ENCODE assay signal across 2 cellular contexts in genomic region chr4:173538148-173538902, GRCh38.
TF ChIP-seq lines count a peak whose summit lies in the region.

No MANE protein-coding gene starts in this region.

TF ChIP-seq in liver, 16 proteins besides CTCF, POLR2A, EP300 and RAD21 (continued from another document):
- TF ChIP-seq REST (IDR thresholded peaks at IDR 0.05) = no peak
- no peak for TF ChIP-seq TAF1 (conservative IDR thresholded peaks at IDR 0.05)
- no peak for TF ChIP-seq FOXA1 (IDR thresholded peaks at IDR 0.05)

TF ChIP-seq in HepG2, 621 proteins besides CTCF, POLR2A, EP300 and RAD21 (continued from another document):
- TF ChIP-seq FUBP1 (CRISPR knock-in tag; IDR thresholded peaks at IDR 0.05; ENCODE audit: borderline replicate concordance) (no peak), ZNF576 (CRISPR knock-in tag; IDR thresholded peaks at IDR 0.05) (no peak), ZUFSP (CRISPR knock-in tag; IDR thresholded peaks at IDR 0.05; ENCODE audit: borderline replicate concordance) (no peak), LRRFIP1 (CRISPR knock-in tag; conservative IDR thresholded peaks at IDR 0.05) (no peak), HMGXB3 (CRISPR knock-in tag; IDR thresholded peaks at IDR 0.05; ENCODE audit: borderline replicate concordance) (no peak), ZNF432 (CRISPR knock-in tag; IDR thresholded peaks at IDR 0.05; ENCODE audit: borderline replicate concordance) (no peak), ARID5B (CRISPR knock-in tag; IDR thresholded peaks at IDR 0.05) (no peak), PHF8 (CRISPR knock-in tag; IDR thresholded peaks at IDR 0.05) (no peak), SP140L (CRISPR knock-in tag; IDR thresholded peaks at IDR 0.05; ENCODE audit: borderline replicate concordance) (no peak), ZNF34 (CRISPR knock-in tag; IDR thresholded peaks at IDR 0.05; ENCODE audit: borderline replicate concordance) (no peak), KDM1A (CRISPR knock-in tag; IDR thresholded peaks at IDR 0.05) (no peak), ZNF75D (CRISPR knock-in tag; IDR thresholded peaks at IDR 0.05; ENCODE audit: borderline replicate concordance) (no peak), ZNF780A (CRISPR knock-in tag; IDR thresholded peaks at IDR 0.05) (no peak), FOSL1 (CRISPR knock-in tag; IDR thresholded peaks at IDR 0.05; ENCODE audit: borderline replicate concordance) (no peak)
